ENCODE assay signal across 1 cellular context in genomic region chr7:6106140-6106904, GRCh38.
TF ChIP-seq lines count a peak whose summit lies in the region.

No MANE protein-coding gene starts in this region.

TF ChIP-seq in HepG2, 621 proteins besides CTCF, POLR2A, EP300 and RAD21 (continued from another document and continues in another):
- no peak for TF ChIP-seq REST (IDR thresholded peaks at IDR 0.05; ENCODE audit: borderline replicate concordance in 1 of 2, low read depth in 1 of 2, low read length in 2 of 2)
- TF ChIP-seq, protein P1, sequence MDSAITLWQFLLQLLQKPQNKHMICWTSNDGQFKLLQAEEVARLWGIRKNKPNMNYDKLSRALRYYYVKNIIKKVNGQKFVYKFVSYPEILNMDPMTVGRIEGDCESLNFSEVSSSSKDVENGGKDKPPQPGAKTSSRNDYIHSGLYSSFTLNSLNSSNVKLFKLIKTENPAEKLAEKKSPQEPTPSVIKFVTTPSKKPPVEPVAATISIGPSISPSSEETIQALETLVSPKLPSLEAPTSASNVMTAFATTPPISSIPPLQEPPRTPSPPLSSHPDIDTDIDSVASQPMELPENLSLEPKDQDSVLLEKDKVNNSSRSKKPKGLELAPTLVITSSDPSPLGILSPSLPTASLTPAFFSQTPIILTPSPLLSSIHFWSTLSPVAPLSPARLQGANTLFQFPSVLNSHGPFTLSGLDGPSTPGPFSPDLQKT (CRISPR knock-in tag; IDR thresholded peaks at IDR 0.05; ENCODE audit: borderline replicate concordance), result no peak
- TF ChIP-seq CEBPB (IDR thresholded peaks at IDR 0.05; ENCODE audit: borderline replicate concordance, low read depth, low read length), result no peak
- TF ChIP-seq, protein P2, sequence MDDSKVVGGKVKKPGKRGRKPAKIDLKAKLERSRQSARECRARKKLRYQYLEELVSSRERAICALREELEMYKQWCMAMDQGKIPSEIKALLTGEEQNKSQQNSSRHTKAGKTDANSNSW (CRISPR knock-in tag; IDR thresholded peaks at IDR 0.05; ENCODE audit: borderline replicate concordance), result no peak
- TF ChIP-seq HOXA7 (CRISPR knock-in tag; IDR thresholded peaks at IDR 0.05), result no peak
- no peak for TF ChIP-seq TBP (CRISPR knock-in tag; IDR thresholded peaks at IDR 0.05)
- no peak for TF ChIP-seq ZNF746 (CRISPR knock-in tag; IDR thresholded peaks at IDR 0.05)
- 0 out of 2 replicates have a peak, but pooled peaks have one; percentile 42 for TF ChIP-seq POGZ (CRISPR knock-in tag; IDR thresholded peaks at IDR 0.05)
- TF ChIP-seq ZNF784 (CRISPR knock-in tag; IDR thresholded peaks at IDR 0.05; ENCODE audit: borderline replicate concordance), result no peak
- TF ChIP-seq ATF6 (CRISPR knock-in tag; conservative IDR thresholded peaks at IDR 0.05), result no peak
- TF ChIP-seq, protein P3, sequence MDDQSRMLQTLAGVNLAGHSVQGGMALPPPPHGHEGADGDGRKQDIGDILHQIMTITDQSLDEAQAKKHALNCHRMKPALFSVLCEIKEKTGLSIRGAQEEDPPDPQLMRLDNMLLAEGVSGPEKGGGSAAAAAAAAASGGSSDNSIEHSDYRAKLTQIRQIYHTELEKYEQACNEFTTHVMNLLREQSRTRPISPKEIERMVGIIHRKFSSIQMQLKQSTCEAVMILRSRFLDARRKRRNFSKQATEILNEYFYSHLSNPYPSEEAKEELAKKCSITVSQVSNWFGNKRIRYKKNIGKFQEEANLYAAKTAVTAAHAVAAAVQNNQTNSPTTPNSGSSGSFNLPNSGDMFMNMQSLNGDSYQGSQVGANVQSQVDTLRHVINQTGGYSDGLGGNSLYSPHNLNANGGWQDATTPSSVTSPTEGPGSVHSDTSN (CRISPR knock-in tag; IDR thresholded peaks at IDR 0.05; ENCODE audit: borderline replicate concordance), result no peak
- no peak for TF ChIP-seq WIZ (CRISPR knock-in tag; IDR thresholded peaks at IDR 0.05)
- TF ChIP-seq, protein P4, sequence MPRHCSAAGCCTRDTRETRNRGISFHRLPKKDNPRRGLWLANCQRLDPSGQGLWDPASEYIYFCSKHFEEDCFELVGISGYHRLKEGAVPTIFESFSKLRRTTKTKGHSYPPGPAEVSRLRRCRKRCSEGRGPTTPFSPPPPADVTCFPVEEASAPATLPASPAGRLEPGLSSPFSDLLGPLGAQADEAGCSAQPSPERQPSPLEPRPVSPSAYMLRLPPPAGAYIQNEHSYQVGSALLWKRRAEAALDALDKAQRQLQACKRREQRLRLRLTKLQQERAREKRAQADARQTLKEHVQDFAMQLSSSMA (CRISPR knock-in tag; IDR thresholded peaks at IDR 0.05), result no peak
- peak; percentile 49; the same call in 1 of the 2 replicates for TF ChIP-seq MED1 (CRISPR knock-in tag; IDR thresholded peaks at IDR 0.05)
- no peak for TF ChIP-seq SNAPC2 (CRISPR knock-in tag; IDR thresholded peaks at IDR 0.05)
- TF ChIP-seq, protein P5, sequence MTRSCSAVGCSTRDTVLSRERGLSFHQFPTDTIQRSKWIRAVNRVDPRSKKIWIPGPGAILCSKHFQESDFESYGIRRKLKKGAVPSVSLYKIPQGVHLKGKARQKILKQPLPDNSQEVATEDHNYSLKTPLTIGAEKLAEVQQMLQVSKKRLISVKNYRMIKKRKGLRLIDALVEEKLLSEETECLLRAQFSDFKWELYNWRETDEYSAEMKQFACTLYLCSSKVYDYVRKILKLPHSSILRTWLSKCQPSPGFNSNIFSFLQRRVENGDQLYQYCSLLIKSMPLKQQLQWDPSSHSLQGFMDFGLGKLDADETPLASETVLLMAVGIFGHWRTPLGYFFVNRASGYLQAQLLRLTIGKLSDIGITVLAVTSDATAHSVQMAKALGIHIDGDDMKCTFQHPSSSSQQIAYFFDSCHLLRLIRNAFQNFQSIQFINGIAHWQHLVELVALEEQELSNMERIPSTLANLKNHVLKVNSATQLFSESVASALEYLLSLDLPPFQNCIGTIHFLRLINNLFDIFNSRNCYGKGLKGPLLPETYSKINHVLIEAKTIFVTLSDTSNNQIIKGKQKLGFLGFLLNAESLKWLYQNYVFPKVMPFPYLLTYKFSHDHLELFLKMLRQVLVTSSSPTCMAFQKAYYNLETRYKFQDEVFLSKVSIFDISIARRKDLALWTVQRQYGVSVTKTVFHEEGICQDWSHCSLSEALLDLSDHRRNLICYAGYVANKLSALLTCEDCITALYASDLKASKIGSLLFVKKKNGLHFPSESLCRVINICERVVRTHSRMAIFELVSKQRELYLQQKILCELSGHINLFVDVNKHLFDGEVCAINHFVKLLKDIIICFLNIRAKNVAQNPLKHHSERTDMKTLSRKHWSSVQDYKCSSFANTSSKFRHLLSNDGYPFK (CRISPR knock-in tag; IDR thresholded peaks at IDR 0.05; ENCODE audit: borderline replicate concordance), result no peak
- peak; percentile 80; the same call in 1 of the 2 replicates for TF ChIP-seq ERF (CRISPR knock-in tag; IDR thresholded peaks at IDR 0.05)
- no peak for TF ChIP-seq IKZF1 (IDR thresholded peaks at IDR 0.05)
- TF ChIP-seq TFAP4 (IDR thresholded peaks at IDR 0.05; ENCODE audit: borderline replicate concordance, low read depth), result no peak
- no peak for TF ChIP-seq ZC3H13 (CRISPR knock-in tag; IDR thresholded peaks at IDR 0.05)
- 0 out of 2 replicates have a peak, but pooled peaks have one; percentile 26 for TF ChIP-seq RXRB (CRISPR knock-in tag; IDR thresholded peaks at IDR 0.05; ENCODE audit: borderline replicate concordance)
- no peak for TF ChIP-seq ZNF225 (CRISPR knock-in tag; IDR thresholded peaks at IDR 0.05)
- no peak for TF ChIP-seq AGO2 (optimal IDR thresholded peaks at IDR 0.05; ENCODE audit: low read depth, low read length)
- TF ChIP-seq ZNF891 (CRISPR knock-in tag; IDR thresholded peaks at IDR 0.05), result no peak
- TF ChIP-seq KLF15 (CRISPR knock-in tag; IDR thresholded peaks at IDR 0.05; ENCODE audit: borderline replicate concordance), result no peak
- peak; percentile 45; the same call in 1 of the 2 replicates for TF ChIP-seq THAP11 (CRISPR knock-in tag; IDR thresholded peaks at IDR 0.05)
- no peak for TF ChIP-seq NCOA5 (CRISPR knock-in tag; IDR thresholded peaks at IDR 0.05)
- TF ChIP-seq ZXDC (CRISPR knock-in tag; IDR thresholded peaks at IDR 0.05), result no peak
- TF ChIP-seq HOXA5 (CRISPR knock-in tag; IDR thresholded peaks at IDR 0.05), result no peak
- TF ChIP-seq, protein P6, sequence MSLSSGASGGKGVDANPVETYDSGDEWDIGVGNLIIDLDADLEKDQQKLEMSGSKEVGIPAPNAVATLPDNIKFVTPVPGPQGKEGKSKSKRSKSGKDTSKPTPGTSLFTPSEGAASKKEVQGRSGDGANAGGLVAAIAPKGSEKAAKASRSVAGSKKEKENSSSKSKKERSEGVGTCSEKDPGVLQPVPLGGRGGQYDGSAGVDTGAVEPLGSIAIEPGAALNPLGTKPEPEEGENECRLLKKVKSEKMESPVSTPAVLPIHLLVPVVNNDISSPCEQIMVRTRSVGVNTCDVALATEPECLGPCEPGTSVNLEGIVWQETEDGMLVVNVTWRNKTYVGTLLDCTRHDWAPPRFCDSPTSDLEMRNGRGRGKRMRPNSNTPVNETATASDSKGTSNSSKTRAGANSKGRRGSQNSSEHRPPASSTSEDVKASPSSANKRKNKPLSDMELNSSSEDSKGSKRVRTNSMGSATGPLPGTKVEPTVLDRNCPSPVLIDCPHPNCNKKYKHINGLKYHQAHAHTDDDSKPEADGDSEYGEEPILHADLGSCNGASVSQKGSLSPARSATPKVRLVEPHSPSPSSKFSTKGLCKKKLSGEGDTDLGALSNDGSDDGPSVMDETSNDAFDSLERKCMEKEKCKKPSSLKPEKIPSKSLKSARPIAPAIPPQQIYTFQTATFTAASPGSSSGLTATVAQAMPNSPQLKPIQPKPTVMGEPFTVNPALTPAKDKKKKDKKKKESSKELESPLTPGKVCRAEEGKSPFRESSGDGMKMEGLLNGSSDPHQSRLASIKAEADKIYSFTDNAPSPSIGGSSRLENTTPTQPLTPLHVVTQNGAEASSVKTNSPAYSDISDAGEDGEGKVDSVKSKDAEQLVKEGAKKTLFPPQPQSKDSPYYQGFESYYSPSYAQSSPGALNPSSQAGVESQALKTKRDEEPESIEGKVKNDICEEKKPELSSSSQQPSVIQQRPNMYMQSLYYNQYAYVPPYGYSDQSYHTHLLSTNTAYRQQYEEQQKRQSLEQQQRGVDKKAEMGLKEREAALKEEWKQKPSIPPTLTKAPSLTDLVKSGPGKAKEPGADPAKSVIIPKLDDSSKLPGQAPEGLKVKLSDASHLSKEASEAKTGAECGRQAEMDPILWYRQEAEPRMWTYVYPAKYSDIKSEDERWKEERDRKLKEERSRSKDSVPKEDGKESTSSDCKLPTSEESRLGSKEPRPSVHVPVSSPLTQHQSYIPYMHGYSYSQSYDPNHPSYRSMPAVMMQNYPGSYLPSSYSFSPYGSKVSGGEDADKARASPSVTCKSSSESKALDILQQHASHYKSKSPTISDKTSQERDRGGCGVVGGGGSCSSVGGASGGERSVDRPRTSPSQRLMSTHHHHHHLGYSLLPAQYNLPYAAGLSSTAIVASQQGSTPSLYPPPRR (CRISPR knock-in tag; IDR thresholded peaks at IDR 0.05; ENCODE audit: borderline replicate concordance), result 0 out of 2 replicates have a peak, but pooled peaks have one; percentile 15
- peak; percentile 80; the same call in 1 of the 2 replicates for TF ChIP-seq KMT2A (CRISPR knock-in tag; IDR thresholded peaks at IDR 0.05)
- TF ChIP-seq GABPA (IDR thresholded peaks at IDR 0.05; ENCODE audit: low read depth, low read length), result no peak
- no peak for TF ChIP-seq GABPA (CRISPR knock-in tag; IDR thresholded peaks at IDR 0.05; ENCODE audit: low read depth)
